In the genomic region with DNA sequence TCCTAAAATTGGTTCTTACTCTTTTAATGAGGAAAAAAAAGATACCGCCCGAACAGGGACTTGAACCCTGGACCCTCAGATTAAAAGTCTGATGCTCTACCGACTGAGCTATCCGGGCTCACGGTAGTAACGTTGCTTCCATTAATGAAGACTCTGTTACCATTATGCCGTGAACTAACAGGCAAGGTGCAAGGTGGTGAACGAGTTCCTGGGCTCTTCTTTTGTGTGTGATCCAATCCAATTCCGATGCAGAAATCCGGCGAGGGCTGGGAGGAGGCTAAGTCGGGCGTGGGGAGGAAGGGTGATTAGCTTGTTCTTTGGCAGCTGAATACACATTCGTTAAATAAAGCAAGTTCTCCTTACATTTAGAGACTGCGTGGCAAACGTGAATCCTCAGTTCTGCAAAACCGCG, we compare ENCODE assay signal across 8 cellular contexts. TPM values are rescaled to one million over a fixed set of nuclear protein-coding genes. Genes with fewer than 3 reads are reported as not detected.
A peak's percentile ranks its signal among the peaks of the same experiment; 100 is the strongest.
DNase-seq lines count a peak whose midpoint lies in the region; ATAC-seq and TF ChIP-seq lines count a peak whose summit lies in the region.

No MANE protein-coding gene starts in this region.

- no peak for ATAC-seq in GM19328 (IDR thresholded peaks at IDR 0.05; ENCODE audit: unreplicated experiment)

- H3K36me3 Mint-ChIP-seq in HFFc6 (ENCODE audit: low read depth): no peaks in the 10 kb centered on the region

- H3K4me3 ChIP-seq in astrocyte of the spinal cord (ENCODE audit: low read depth, low read length) (peak overlapping the region; percentile 86), iPS DF 6.9 (ENCODE audit: low read length) (peak overlapping the region; percentile 98; the same call in 1 of the 2 replicates), skeletal muscle cell (ENCODE audit: low read depth, low read length) (peak overlapping the region; percentile 97)

- no peaks in the 10 kb centered on the region for H3K27me3 ChIP-seq in iPS DF 6.9 (ENCODE audit: control insufficient read depth, insufficient read depth, low read length)

- H3K27ac Mint-ChIP-seq in HFFc6: peak overlapping the region; percentile 90

- peaks cover 3% of the 10 kb centered on the region; the same call in 1 of the 2 replicates for H3K9me3 Mint-ChIP-seq in HFFc6

- no peaks in the 10 kb centered on the region for H3K36me3 ChIP-seq in iPS DF 6.9 (ENCODE audit: control insufficient read depth, insufficient read depth, low read length)

- H3K9me3 ChIP-seq in iPS DF 6.9 (ENCODE audit: control insufficient read depth, insufficient read depth, low read length): no peaks in the 10 kb centered on the region

- in situ Hi-C loops in astrocyte of the spinal cord (cut with HindIII; ENCODE audit: low sequenced_read_pairs): no loop called here

- peaks cover 9% of the 10 kb centered on the region for H3K27me3 Mint-ChIP-seq in HFFc6 (ENCODE audit: insufficient read depth)

- H3K4me1 ChIP-seq in iPS DF 6.9 (ENCODE audit: control insufficient read depth, insufficient read depth, low read length): peaks cover 2% of the 10 kb centered on the region; the same call in 1 of the 2 replicates

- H3K4me3 Mint-ChIP-seq in HFFc6: peak overlapping the region; percentile 86

- H3K4me1 Mint-ChIP-seq in HFFc6 (ENCODE audit: low read depth): peaks cover 53% of the 10 kb centered on the region

- H3K27ac ChIP-seq in iPS DF 6.9 (ENCODE audit: low read length): no peak overlapping the region

- peak; percentile 93 for DNase-seq in ELF-1 (ENCODE audit: low read depth, low spot score)
- DNase-seq in HFFc6: peak; percentile 55
- DNase-seq in NCI-H1105 treated with DMSO at 0.1 percent for 48 hours (lab: John Stamatoyannopoulos, UW): peak; percentile 61
- DNase-seq in T-helper 2 cell: peak in 4 of 5 experiments; percentile 47 to 78 (median 65)
- peak; percentile 77 for DNase-seq in astrocyte of the spinal cord (ENCODE audit: low read depth, low spot score)
- DNase-seq in iPS DF 6.9 (ENCODE audit: low read depth, low spot score): no peak
- peak; percentile 20 for DNase-seq in skeletal muscle cell (ENCODE audit: low read depth)

- TF ChIP-seq CTCF in HFFc6 (IDR thresholded peaks at IDR 0.05): no peak
- no peak for TF ChIP-seq CTCF in astrocyte of the spinal cord (IDR thresholded peaks at IDR 0.05; ENCODE audit: low read depth, low read length)

- no CpG with 5 or more reads among the region's 18 CpGs for WGBS in iPS DF 6.9 (ENCODE audit: insufficient coverage, insufficient read length)

RNA-seq across cellular contexts. Expression of gene OR4D9, which starts 49.0 kb away (rescaled TPM):
- not detected for total RNA-seq in HFFc6 (2021; fragmentation: NEBNext Ultra II Directional; extraction: Animal tissue kit (Norgen Biotek cat#: 25700))

RNA-seq across cellular contexts. Expression of gene OSBP, which starts 55.3 kb away (rescaled TPM):
- 10 to 100 TPM; 39.0 to 45.6 (median 42.9) TPM for total RNA-seq in HFFc6 (2021; fragmentation: NEBNext Ultra II Directional; extraction: Animal tissue kit (Norgen Biotek cat#: 25700))

RNA-seq across cellular contexts. Expression of gene OR4D11, which starts 56.9 kb away (rescaled TPM):
- total RNA-seq in HFFc6 (2021; fragmentation: NEBNext Ultra II Directional; extraction: Animal tissue kit (Norgen Biotek cat#: 25700)): not detected
